In the genomic region with DNA sequence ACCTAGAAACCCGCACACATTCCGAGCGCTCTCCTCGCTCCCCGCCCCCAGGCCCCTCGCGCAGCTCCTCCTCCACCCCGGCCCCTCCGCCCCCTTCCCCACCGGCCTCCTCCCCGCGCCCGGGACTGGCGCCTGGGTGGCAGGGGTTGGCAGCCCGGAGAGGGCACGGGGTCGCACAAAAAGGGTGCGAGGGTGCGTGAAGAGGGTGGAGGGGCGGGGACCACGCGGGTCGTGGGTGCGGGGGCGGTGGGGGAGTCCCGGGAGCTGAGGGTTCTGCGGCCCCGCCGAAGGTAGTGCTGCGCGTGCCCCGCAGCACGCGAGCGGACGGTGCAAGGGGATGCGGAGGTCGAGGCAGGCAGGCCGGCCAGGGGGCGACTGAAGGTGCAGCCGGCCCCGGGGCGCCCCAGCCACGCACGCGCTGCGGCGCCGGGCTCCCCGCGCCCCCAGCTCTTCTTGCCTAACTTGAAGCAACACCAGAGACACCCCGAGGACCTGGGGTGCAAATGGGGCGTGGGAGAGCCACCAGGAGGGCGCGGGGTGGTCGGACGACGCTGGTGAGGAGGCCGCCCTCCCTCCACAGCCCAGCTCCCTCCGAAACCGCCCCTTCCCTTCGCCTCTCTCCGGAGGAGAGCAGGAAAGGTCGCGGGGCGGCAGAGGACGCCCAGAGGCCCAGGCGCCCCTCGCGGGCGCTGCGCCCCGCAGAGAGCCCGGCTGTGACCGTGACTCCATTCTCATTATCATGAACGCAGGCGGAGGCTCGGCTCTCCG, we compare ENCODE assay signal across 8 cellular contexts.
A peak's percentile ranks its signal among the peaks of the same experiment; 100 is the strongest.
DNase-seq lines count a peak whose midpoint lies in the region; ATAC-seq and TF ChIP-seq lines count a peak whose summit lies in the region.
"Not testable (repeated sequence)": the region's sequence is repeated elsewhere in the genome, so short reads cannot be mapped to it uniquely, and the experiment has no call there.

No MANE protein-coding gene starts in this region.

- not testable (repeated sequence) for H4K20me1 ChIP-seq in GM23338 (replicated peaks; ENCODE audit: insufficient read depth)

- H3K9me2 ChIP-seq in GM23338 (ENCODE audit: insufficient read depth), result not testable (repeated sequence)

- not testable (repeated sequence) for H3K27ac ChIP-seq in GM23338 (ENCODE audit: low read depth); iPS DF 6.9 (ENCODE audit: low read length); naive thymus-derived CD4-positive, alpha-beta T cell (ENCODE audit: low read depth, low read length); gastrocnemius medialis; aorta (ENCODE audit: low read depth in 1 of 2, low read length in 2 of 2)
- H3K27ac ChIP-seq in dorsolateral prefrontal cortex, result peak overlapping the region in 45 of 59 donors; percentile 6 to 88 (median 69)

- no CpG with 5 or more reads among the region's 79 CpGs for WGBS in iPS DF 6.9 (ENCODE audit: insufficient coverage, insufficient read length)
- WGBS in aorta, 2 donors, result 1 to 2% methylated on average over 37 to 79 of the region's 79 CpGs

- intact Hi-C loops in dorsolateral prefrontal cortex (cut with DNase I), result loop anchor here (5.0 kb wide), 1 partner anchor 166 kb away; no protein-coding TSS in a partner anchor
- intact Hi-C loops in naive thymus-derived CD4-positive, alpha-beta T cell (cut with micrococcal nuclease), result loop anchor here (1.0 to 10.0 kb wide), 2 partner anchors 165 to 244 kb away; no protein-coding TSS in a partner anchor
- intact Hi-C loops in gastrocnemius medialis (cut with DNase I; ENCODE audit: low total_unique reads); aorta (cut with DNase I): not testable (repeated sequence)

- CTCF ChIA-PET in naive thymus-derived CD4-positive, alpha-beta T cell (lab: Charles Lee), result not testable (repeated sequence)

- peak; percentile 22 for DNase-seq in GM23338 (ENCODE audit: low spot score)
- DNase-seq in NCI-H69 (lab: John Stamatoyannopoulos, UW), result peak; percentile 8
- DNase-seq in activated T-cell treated with anti-CD3 and anti-CD28 coated beads, Interleukin-2, amount 50 U/mL, for 4 hours; iPS DF 6.9 (ENCODE audit: low read depth, low spot score); gastrocnemius medialis; aorta: not testable (repeated sequence)
- peak in 1 of 10 donors; percentile 47 for DNase-seq in dorsolateral prefrontal cortex
- DNase-seq in naive thymus-derived CD4-positive, alpha-beta T cell, result peak in 4 of 9 donors; percentile 3 to 22 (median 20)

- not testable (repeated sequence) for H3K36me3 Mint-ChIP-seq in GM23338 (ENCODE audit: low read depth); activated T-cell treated with anti-CD3 and anti-CD28 coated beads, Interleukin-2, amount 50 U/mL, for 4 hours (ENCODE audit: insufficient read depth); naive thymus-derived CD4-positive, alpha-beta T cell

- H3K4me1 Mint-ChIP-seq in GM23338, result peaks cover 13% of the 10 kb centered on the region
- peaks cover 13% of the 10 kb centered on the region for H3K4me1 Mint-ChIP-seq in activated T-cell treated with anti-CD3 and anti-CD28 coated beads, Interleukin-2, amount 50 U/mL, for 4 hours (ENCODE audit: low read depth)
- peaks cover 8 to 37% (median 16%) of the 10 kb centered on the region in 7 donors for H3K4me1 Mint-ChIP-seq in naive thymus-derived CD4-positive, alpha-beta T cell

- not testable (repeated sequence) for H3K27ac Mint-ChIP-seq in GM23338; naive thymus-derived CD4-positive, alpha-beta T cell

- H2AFZ ChIP-seq in GM23338, result not testable (repeated sequence)

- ATAC-seq in GM23338, result peak; percentile 44
- ATAC-seq in activated T-cell treated with anti-CD3 and anti-CD28 coated beads, Interleukin-2, amount 50 U/mL, for 4 hours, result peak; percentile 46 to 58
- ATAC-seq in naive thymus-derived CD4-positive, alpha-beta T cell, result peak; percentile 5
- ATAC-seq in gastrocnemius medialis, result not testable (repeated sequence)
- ATAC-seq in aorta (ENCODE audit: low FRiP score), result peak; percentile 43

- H3K36me3 ChIP-seq in GM23338 (ENCODE audit: insufficient read depth); iPS DF 6.9 (ENCODE audit: control insufficient read depth, insufficient read depth, low read length); naive thymus-derived CD4-positive, alpha-beta T cell (ENCODE audit: control insufficient read depth in 2 of 3, insufficient read depth in 3 of 3, low read length in 3 of 3); gastrocnemius medialis; aorta (ENCODE audit: control insufficient read depth in 1 of 2, insufficient read depth in 2 of 2, low read length in 1 of 2): not testable (repeated sequence)

- POLR2A ChIA-PET in naive thymus-derived CD4-positive, alpha-beta T cell (lab: Charles Lee), result not testable (repeated sequence)

- peak overlapping the region; percentile 71 for H3K4me3 ChIP-seq in GM23338
- peak overlapping the region; percentile 33 to 80 (median 63) for H3K4me3 ChIP-seq in dorsolateral prefrontal cortex
- peak overlapping the region; percentile 44; the same call in 1 of the 2 replicates for H3K4me3 ChIP-seq in iPS DF 6.9 (ENCODE audit: low read length)
- H3K4me3 ChIP-seq in naive thymus-derived CD4-positive, alpha-beta T cell (ENCODE audit: low read length); aorta (ENCODE audit: low read length in 2 of 2): not testable (repeated sequence)
- peak overlapping the region; percentile 31 to 45 (median 36) for H3K4me3 ChIP-seq in gastrocnemius medialis

- H3K79me2 ChIP-seq in GM23338 (replicated peaks; ENCODE audit: insufficient read depth), result not testable (repeated sequence)

- TF ChIP-seq CTCF in GM23338 (conservative IDR thresholded peaks at IDR 0.05; ENCODE audit: low read depth in 2 of 2); gastrocnemius medialis (IDR thresholded peaks at IDR 0.05 in 4 of 5, conservative IDR thresholded peaks at IDR 0.05 in 1 of 5): not testable (repeated sequence)
- peak in 17 of 56 donors; percentile 23 to 58 (median 44) for TF ChIP-seq CTCF in dorsolateral prefrontal cortex (IDR thresholded peaks at IDR 0.05 in 54 of 56, conservative IDR thresholded peaks at IDR 0.05 in 2 of 56; ENCODE audit: low read depth in 1 of 56, partially characterized antibody in 56 of 56)

- not testable (repeated sequence) for H3K9me3 ChIP-seq in iPS DF 6.9 (ENCODE audit: control insufficient read depth, insufficient read depth, low read length); naive thymus-derived CD4-positive, alpha-beta T cell (ENCODE audit: control insufficient read depth in 2 of 3, low read length in 3 of 3); gastrocnemius medialis; aorta (ENCODE audit: control insufficient read depth, low read length)

- H3F3A ChIP-seq in GM23338 (replicated peaks; ENCODE audit: low read depth), result not testable (repeated sequence)

- H3K27me3 Mint-ChIP-seq in GM23338 (ENCODE audit: insufficient read depth, low read depth, poor library complexity), result peaks cover 24% of the 10 kb centered on the region
- peaks cover 37% of the 10 kb centered on the region for H3K27me3 Mint-ChIP-seq in activated T-cell treated with anti-CD3 and anti-CD28 coated beads, Interleukin-2, amount 50 U/mL, for 4 hours (ENCODE audit: low read depth)
- peaks cover 0 to 50% (median 13%) of the 10 kb centered on the region in 5 donors for H3K27me3 Mint-ChIP-seq in naive thymus-derived CD4-positive, alpha-beta T cell

- H3K9me3 Mint-ChIP-seq in GM23338; activated T-cell treated with anti-CD3 and anti-CD28 coated beads, Interleukin-2, amount 50 U/mL, for 4 hours; naive thymus-derived CD4-positive, alpha-beta T cell: not testable (repeated sequence)

- H3K27me3 ChIP-seq in GM23338 (ENCODE audit: insufficient read depth) (peaks cover 35% of the 10 kb centered on the region), gastrocnemius medialis (peaks cover 3 to 21% (median 11%) of the 10 kb centered on the region in 3 donors)
- not testable (repeated sequence) for H3K27me3 ChIP-seq in dorsolateral prefrontal cortex; iPS DF 6.9 (ENCODE audit: control insufficient read depth, insufficient read depth, low read length); naive thymus-derived CD4-positive, alpha-beta T cell (ENCODE audit: control insufficient read depth in 2 of 2, insufficient read depth in 2 of 2, low read length in 2 of 2); aorta (ENCODE audit: control insufficient read depth in 1 of 2, insufficient read depth in 2 of 2, low read length in 1 of 2)

- H3K4me2 ChIP-seq in GM23338, result peak overlapping the region; percentile 88

- peak overlapping the region; percentile 76 for H3K4me3 Mint-ChIP-seq in GM23338
- peak overlapping the region; percentile 72 for H3K4me3 Mint-ChIP-seq in activated T-cell treated with anti-CD3 and anti-CD28 coated beads, Interleukin-2, amount 50 U/mL, for 4 hours
- peak overlapping the region in 8 of 10 donors; percentile 50 to 90 (median 82) for H3K4me3 Mint-ChIP-seq in naive thymus-derived CD4-positive, alpha-beta T cell

- TF ChIP-seq POLR2A in gastrocnemius medialis (IDR thresholded peaks at IDR 0.05), result not testable (repeated sequence)

- H3K4me1 ChIP-seq in GM23338 (ENCODE audit: insufficient read depth); iPS DF 6.9 (ENCODE audit: control insufficient read depth, insufficient read depth, low read length); naive thymus-derived CD4-positive, alpha-beta T cell (ENCODE audit: control insufficient read depth in 2 of 2, insufficient read depth in 2 of 2, low read length in 2 of 2); gastrocnemius medialis; aorta (ENCODE audit: control insufficient read depth in 1 of 2, insufficient read depth in 2 of 2, low read length in 2 of 2): not testable (repeated sequence)

- in situ Hi-C loops in gastrocnemius medialis (cut with MboI; ENCODE audit: low sequenced_read_pairs in 4 of 4), result not testable (repeated sequence)
